Comparison of ENCODE assay signal across 8 cellular contexts in the genomic region with DNA sequence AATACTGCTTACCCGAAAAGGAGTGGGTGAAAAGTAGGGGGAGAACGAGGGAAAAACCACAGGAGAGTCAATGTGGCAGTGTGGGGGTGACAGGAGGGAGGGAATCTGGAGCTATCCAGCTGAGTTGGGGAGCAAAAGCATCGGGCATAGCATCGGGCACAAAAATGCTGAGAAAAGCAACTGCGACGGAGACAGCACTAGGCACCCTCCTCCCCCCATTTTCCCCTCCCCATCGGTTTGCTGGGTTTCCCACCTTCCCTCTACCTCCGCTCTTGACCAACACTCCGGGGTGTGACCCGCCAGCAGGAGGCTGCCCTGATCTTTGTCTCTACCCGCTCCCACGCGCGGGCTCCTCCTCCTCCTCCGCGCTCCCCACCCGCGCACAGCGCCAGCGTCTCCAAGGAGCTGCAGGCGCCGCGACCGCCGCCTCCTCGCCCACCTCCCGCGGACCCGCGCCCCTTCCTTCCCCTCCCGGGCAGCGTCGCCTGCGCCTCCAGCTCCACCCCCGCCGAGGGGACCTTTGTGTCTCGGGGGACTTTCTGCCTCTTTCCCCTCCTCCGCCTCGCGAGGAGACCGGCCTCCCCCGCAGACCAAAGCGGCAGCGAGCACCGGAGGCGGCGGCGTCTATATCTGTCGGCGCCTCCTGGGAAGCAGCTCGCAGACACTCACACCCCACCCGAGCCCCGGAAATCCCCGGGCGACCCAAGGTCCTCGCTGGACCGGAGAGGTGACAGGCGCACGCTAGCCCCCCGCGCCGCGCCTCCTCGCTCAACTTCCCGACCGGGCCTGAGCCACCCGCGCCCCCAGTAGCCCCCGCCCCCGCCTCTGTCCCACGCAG. TPM values are rescaled to one million over a fixed set of nuclear protein-coding genes. Genes with fewer than 3 reads are reported as not detected.
DNase-seq lines count a peak whose midpoint lies in the region; ATAC-seq, FAIRE-seq and TF ChIP-seq lines count a peak whose summit lies in the region.

No MANE protein-coding gene starts in this region.

- peak overlapping the region; percentile 99 for H3K27ac ChIP-seq in CD4-positive, alpha-beta T cell (ENCODE audit: low read depth, low read length)
- peak overlapping the region; percentile 97 to 98 for H3K27ac ChIP-seq in thoracic aorta

- no peaks in the 10 kb centered on the region for H3K36me3 ChIP-seq in thoracic aorta

- peaks cover 53% of the 10 kb centered on the region for H3K4me1 Mint-ChIP-seq in CD4-positive, alpha-beta T cell (ENCODE audit: low read depth)

- TF ChIP-seq CTCF in CD4-positive, alpha-beta T cell (IDR thresholded peaks at IDR 0.05): no peak
- no peak for TF ChIP-seq CTCF in thoracic aorta (IDR thresholded peaks at IDR 0.05)

- peak overlapping the region; percentile 93 for H3K27ac Mint-ChIP-seq in CD4-positive, alpha-beta T cell

- POLR2A ChIA-PET in CD4-positive, alpha-beta T cell (lab: Charles Lee): interaction anchor here (0.6 to 4.6 kb wide), 58 partner anchors 10 to 926 kb away, joined by 3 to 98 read pairs (median 6); a partner anchor contains a TSS

- peak overlapping the region; percentile 94 for H3K4me3 Mint-ChIP-seq in CD4-positive, alpha-beta T cell

- peak; percentile 45 for ATAC-seq in CD4-positive, alpha-beta T cell (ENCODE audit: poor library complexity)
- peak; percentile 38 for ATAC-seq in HG03457 (IDR thresholded peaks at IDR 0.05; ENCODE audit: unreplicated experiment)
- ATAC-seq in thoracic aorta (ENCODE audit: insufficient number of reproducible peaks, low FRiP score, low read depth): peak; percentile 17

- H3K36me3 Mint-ChIP-seq in CD4-positive, alpha-beta T cell (ENCODE audit: low read depth): peaks cover 32% of the 10 kb centered on the region

- DNase-seq in CD4-positive, alpha-beta T cell: peak; percentile 47 to 74 (median 61)
- peak; percentile 42 for DNase-seq in GM19239 (ENCODE audit: insufficient read length, low spot score)
- DNase-seq in RPMI8226: peak; percentile 84
- DNase-seq in activated naive CD4-positive, alpha-beta T cell (lab: John Stamatoyannopoulos, UW): peak; percentile 49 to 71 (median 61)
- peak; percentile 63 to 64 for DNase-seq in frontal cortex (ENCODE audit: low spot score in 2 of 2)
- DNase-seq in nucleus accumbens (lab: John Stamatoyannopoulos, UW): peak in 54 of 56 donors; percentile 20 to 85 (median 66)
- peak; percentile 12 for DNase-seq in thoracic aorta (ENCODE audit: low spot score)

- FAIRE-seq in GM19239 (lab: Jason Lieb, UNC): no peak
- FAIRE-seq in frontal cortex (lab: Jason Lieb, UNC): no peak

- H3K27me3 Mint-ChIP-seq in CD4-positive, alpha-beta T cell: no peaks in the 10 kb centered on the region

- H3K9me3 ChIP-seq in CD4-positive, alpha-beta T cell (ENCODE audit: control insufficient read depth, low read length): no peaks in the 10 kb centered on the region
- H3K9me3 ChIP-seq in thoracic aorta: no peaks in the 10 kb centered on the region

- CTCF ChIA-PET in CD4-positive, alpha-beta T cell (lab: Charles Lee): interaction anchor here (0.7 to 4.4 kb wide), 31 partner anchors 9 to 202 kb away, joined by 3 to 49 read pairs (median 5); a partner anchor contains a TSS

- intact Hi-C loops in CD4-positive, alpha-beta T cell (cut with DNase I, micrococcal nuclease): loop anchor here (1.0 to 10.0 kb wide), 9 partner anchors 20 to 364 kb away; a partner anchor contains a TSS

- H3K4me3 ChIP-seq in thoracic aorta: peak overlapping the region; percentile 91

- H3K9me3 Mint-ChIP-seq in CD4-positive, alpha-beta T cell: no peaks in the 10 kb centered on the region

- H3K27me3 ChIP-seq in CD4-positive, alpha-beta T cell (ENCODE audit: control insufficient read depth, insufficient read depth, low read length): no peaks in the 10 kb centered on the region
- H3K27me3 ChIP-seq in thoracic aorta (replicated peaks; ENCODE audit: insufficient read depth): no peaks in the 10 kb centered on the region

- H3K4me1 ChIP-seq in thoracic aorta (ENCODE audit: control insufficient read depth in 1 of 2, low read depth in 2 of 2): peaks cover 16 to 35% of the 10 kb centered on the region in 2 donors

RNA-seq across cellular contexts. Expression of a gene that starts 0.9 kb away (rescaled TPM):
- total RNA-seq in CD4-positive, alpha-beta T cell: 100 to 1,000 TPM; 112 to 113 TPM
- total RNA-seq in frontal cortex (132 TPM), thoracic aorta (10 to 100 TPM; 30.7 to 97.6 TPM)

Comparison
In these comparisons a context has a peak if more than half of its experiments do, and no peak if none do; other contexts are left out.
1. Peak in every context shown above with its lines: DNase-seq, ATAC-seq, H3K4me3 ChIP-seq and H3K27ac ChIP-seq.
2. DNase-seq: peak in every context shown above with its lines; median percentile 84 in RPMI8226; 66 in nucleus accumbens; 64 in frontal cortex; 61 in CD4-positive, alpha-beta T cell; 61 in activated naive CD4-positive, alpha-beta T cell; 42 in GM19239; 12 in thoracic aorta.